ENCODE assay signal across 25 cellular contexts in genomic region chr10:119525116-119525515, GRCh38. TPM values are rescaled to one million over a fixed set of nuclear protein-coding genes. Genes with fewer than 3 reads are reported as not detected.
DNase-seq lines count a peak whose midpoint lies in the region; ATAC-seq lines count a peak whose summit lies in the region.
"Had no signal": no experiment of that assay in that cellular context is flagged by ENCODE, and none has a peak within 500 bp of the region (broad histone marks: within the 10 kb centered on the region; RNA-seq: fewer than 3 reads in every experiment).

No MANE protein-coding gene starts in this region.

- H3K4me3 ChIP-seq in mesenchymal stem cell (ENCODE audit: insufficient read depth in 1 of 2, low read depth in 1 of 2, low read length in 2 of 2): no peak overlapping the region
- H3K4me3 ChIP-seq: MG63 had no signal

- H4K91ac ChIP-seq in mesenchymal stem cell (ENCODE audit: low read length): no peak overlapping the region

- peak overlapping the region in 1 of 2 experiments; percentile 12 for H3K4ac ChIP-seq in mesenchymal stem cell (ENCODE audit: low read depth in 1 of 2, low read length in 2 of 2)

- H3K4me1 ChIP-seq in mesenchymal stem cell (ENCODE audit: control insufficient read depth, insufficient read depth, low read depth, low read length): peaks cover 4% of the 10 kb centered on the region

- DNase-seq in activated naive CD4-positive, alpha-beta T cell (lab: John Stamatoyannopoulos, UW): no peak
- DNase-seq in mesenchymal stem cell: peak; percentile 24
- DNase-seq in stimulated activated effector memory CD8-positive, alpha-beta T cell treated with anti-CD3 and anti-CD28 coated beads, Interleukin-12 subunit alpha, Interleukin-12 subunit beta, amount 100 ng/mL, for 72 hours (ENCODE audit: low spot score in 2 of 2): no peak
- no peak for DNase-seq in anterior cingulate cortex (lab: John Stamatoyannopoulos, UW)
- no peak for DNase-seq in AG20443 (ENCODE audit: low spot score)
- DNase-seq: ACHN, AML-193, COR-L47, GDM1, Karpas-422, MG63, NCI-H1048, NCI-H1436 treated with DMSO at 0.1 percent for 48 hours, NCI-H2029, NCI-H345, NCI-H526, PC-3, SIG-M5 had no signal

- no peak overlapping the region for H2BK5ac ChIP-seq in mesenchymal stem cell (ENCODE audit: low read depth, low read length, poor library complexity, severe bottlenecking)

- H3K9me3 Mint-ChIP-seq in activated naive CD4-positive, alpha-beta T cell treated with anti-CD3 and anti-CD28 coated beads, Interleukin-2, amount 50 U/mL, for 24 hours: no peaks in the 10 kb centered on the region
- H3K9me3 Mint-ChIP-seq in activated naive CD8-positive, alpha-beta T cell (ENCODE audit: low read depth): no peaks in the 10 kb centered on the region
- no peaks in the 10 kb centered on the region for H3K9me3 Mint-ChIP-seq in stimulated activated effector memory CD8-positive, alpha-beta T cell treated with anti-CD3 and anti-CD28 coated beads, Interleukin-12 subunit alpha, Interleukin-12 subunit beta, amount 100 ng/mL, for 72 hours
- H3K9me3 Mint-ChIP-seq: IgD-negative memory B cell had no signal

- H3K4me1 Mint-ChIP-seq in activated naive CD4-positive, alpha-beta T cell treated with anti-CD3 and anti-CD28 coated beads, Interleukin-2, amount 50 U/mL, for 24 hours: peaks cover 73% of the 10 kb centered on the region
- H3K4me1 Mint-ChIP-seq in activated naive CD8-positive, alpha-beta T cell (ENCODE audit: low read depth): peaks cover 74% of the 10 kb centered on the region
- peaks cover 7% of the 10 kb centered on the region for H3K4me1 Mint-ChIP-seq in stimulated activated effector memory CD8-positive, alpha-beta T cell treated with anti-CD3 and anti-CD28 coated beads, Interleukin-12 subunit alpha, Interleukin-12 subunit beta, amount 100 ng/mL, for 72 hours
- H3K4me1 Mint-ChIP-seq: IgD-negative memory B cell had no signal

- peak overlapping the region; percentile 59 for H3K27ac Mint-ChIP-seq in activated naive CD4-positive, alpha-beta T cell treated with anti-CD3 and anti-CD28 coated beads, Interleukin-2, amount 50 U/mL, for 24 hours
- peak overlapping the region; percentile 87 for H3K27ac Mint-ChIP-seq in activated naive CD8-positive, alpha-beta T cell
- H3K27ac Mint-ChIP-seq in stimulated activated effector memory CD8-positive, alpha-beta T cell treated with anti-CD3 and anti-CD28 coated beads, Interleukin-12 subunit alpha, Interleukin-12 subunit beta, amount 100 ng/mL, for 72 hours: peak overlapping the region; percentile 29
- H3K27ac Mint-ChIP-seq: IgD-negative memory B cell had no signal

- H3K27ac ChIP-seq in mesenchymal stem cell (ENCODE audit: low read length, poor library complexity, severe bottlenecking): no peak overlapping the region
- H3K27ac ChIP-seq: C4-2B, HL-60, RWPE1 had no signal

- H3K9ac ChIP-seq in mesenchymal stem cell (ENCODE audit: low read length): no peak overlapping the region

- peaks cover 4% of the 10 kb centered on the region for H3K79me1 ChIP-seq in mesenchymal stem cell (replicated peaks; ENCODE audit: low read length, poor library complexity, severe bottlenecking)

- H3K36me3 ChIP-seq in mesenchymal stem cell (ENCODE audit: control insufficient read depth in 1 of 2, insufficient read depth in 2 of 2, low read depth in 1 of 2, low read length in 2 of 2): peaks cover 11 to 22% of the 10 kb centered on the region in 2 experiments
- H3K36me3 ChIP-seq: MG63 had no signal

- H4K8ac ChIP-seq in mesenchymal stem cell (ENCODE audit: low read length): peak overlapping the region; percentile 22

- no peak overlapping the region for H2BK120ac ChIP-seq in mesenchymal stem cell (ENCODE audit: low read depth, low read length)

- peaks cover 12% of the 10 kb centered on the region for H3K36me3 Mint-ChIP-seq in activated naive CD4-positive, alpha-beta T cell treated with anti-CD3 and anti-CD28 coated beads, Interleukin-2, amount 50 U/mL, for 24 hours
- H3K36me3 Mint-ChIP-seq in activated naive CD8-positive, alpha-beta T cell: peaks cover 13% of the 10 kb centered on the region
- H3K36me3 Mint-ChIP-seq in stimulated activated effector memory CD8-positive, alpha-beta T cell treated with anti-CD3 and anti-CD28 coated beads, Interleukin-12 subunit alpha, Interleukin-12 subunit beta, amount 100 ng/mL, for 72 hours: peaks cover 71% of the 10 kb centered on the region

- H3K27me3 Mint-ChIP-seq in activated naive CD4-positive, alpha-beta T cell treated with anti-CD3 and anti-CD28 coated beads, Interleukin-2, amount 50 U/mL, for 24 hours: no peaks in the 10 kb centered on the region
- H3K27me3 Mint-ChIP-seq in activated naive CD8-positive, alpha-beta T cell: no peaks in the 10 kb centered on the region
- H3K27me3 Mint-ChIP-seq: IgD-negative memory B cell had no signal

- no peaks in the 10 kb centered on the region for H3K27me3 ChIP-seq in mesenchymal stem cell (ENCODE audit: control insufficient read depth in 1 of 2, insufficient read depth in 1 of 2, low read length in 2 of 2)
- H3K27me3 ChIP-seq: MG63 had no signal

- no peak for ATAC-seq in stimulated activated effector memory CD8-positive, alpha-beta T cell treated with anti-CD3 and anti-CD28 coated beads, Interleukin-12 subunit alpha, Interleukin-12 subunit beta, amount 100 ng/mL, for 72 hours
- ATAC-seq in HG02970 (IDR thresholded peaks at IDR 0.05; ENCODE audit: low FRiP score, unreplicated experiment): no peak
- ATAC-seq: PC-3 had no signal

- H2AFZ ChIP-seq in mesenchymal stem cell (ENCODE audit: low read depth, low read length): no peak overlapping the region

- no peak overlapping the region for H3K4me3 Mint-ChIP-seq in activated naive CD4-positive, alpha-beta T cell treated with anti-CD3 and anti-CD28 coated beads, Interleukin-2, amount 50 U/mL, for 24 hours
- H3K4me3 Mint-ChIP-seq in activated naive CD8-positive, alpha-beta T cell: no peak overlapping the region
- H3K4me3 Mint-ChIP-seq in stimulated activated effector memory CD8-positive, alpha-beta T cell treated with anti-CD3 and anti-CD28 coated beads, Interleukin-12 subunit alpha, Interleukin-12 subunit beta, amount 100 ng/mL, for 72 hours: no peak overlapping the region
- H3K4me3 Mint-ChIP-seq: IgD-negative memory B cell had no signal

- H3K9me3 ChIP-seq in mesenchymal stem cell (ENCODE audit: control insufficient read depth, low read length): no peaks in the 10 kb centered on the region
- H3K9me3 ChIP-seq: MG63 had no signal

- peak overlapping the region in 1 of 2 experiments; percentile 58 for H2BK12ac ChIP-seq in mesenchymal stem cell (ENCODE audit: low read length in 2 of 2)

- H3K4me2 ChIP-seq in mesenchymal stem cell (ENCODE audit: low read length, poor library complexity, severe bottlenecking): no peak overlapping the region

- H3K14ac ChIP-seq in mesenchymal stem cell (ENCODE audit: low read length in 2 of 2): no peak overlapping the region

- WGBS in mesenchymal stem cell: 88% methylated on average over 5 of the region's 5 CpGs

- H3K18ac ChIP-seq in mesenchymal stem cell (ENCODE audit: low read depth in 1 of 2, low read length in 2 of 2): no peak overlapping the region

- H2BK15ac ChIP-seq in mesenchymal stem cell (ENCODE audit: low read depth, poor library complexity, severe bottlenecking): no peak overlapping the region

- H2AK5ac ChIP-seq in mesenchymal stem cell (ENCODE audit: low read length, severe bottlenecking): no peak overlapping the region

- no peak overlapping the region for H3K23ac ChIP-seq in mesenchymal stem cell (ENCODE audit: low read length in 2 of 2)

RNA-seq across cellular contexts. Expression of gene RGS10, which starts 17.4 kb away (rescaled TPM):
- 310 TPM for polyA plus RNA-seq in mesenchymal stem cell (2013, experiment 1 of 2)
- 307 TPM for polyA plus RNA-seq in mesenchymal stem cell (2013, experiment 2 of 2)

Comparison
In these comparisons a context has a peak if more than half of its experiments do, and no peak if none do; other contexts are left out.
1. H3K27ac Mint-ChIP-seq: peak in every context shown above with its lines; median percentile 87 in activated naive CD8-positive, alpha-beta T cell; 59 in activated naive CD4-positive, alpha-beta T cell treated with anti-CD3 and anti-CD28 coated beads, Interleukin-2, amount 50 U/mL, for 24 hours; 29 in stimulated activated effector memory CD8-positive, alpha-beta T cell treated with anti-CD3 and anti-CD28 coated beads, Interleukin-12 subunit alpha, Interleukin-12 subunit beta, amount 100 ng/mL, for 72 hours.